In the genomic region with DNA sequence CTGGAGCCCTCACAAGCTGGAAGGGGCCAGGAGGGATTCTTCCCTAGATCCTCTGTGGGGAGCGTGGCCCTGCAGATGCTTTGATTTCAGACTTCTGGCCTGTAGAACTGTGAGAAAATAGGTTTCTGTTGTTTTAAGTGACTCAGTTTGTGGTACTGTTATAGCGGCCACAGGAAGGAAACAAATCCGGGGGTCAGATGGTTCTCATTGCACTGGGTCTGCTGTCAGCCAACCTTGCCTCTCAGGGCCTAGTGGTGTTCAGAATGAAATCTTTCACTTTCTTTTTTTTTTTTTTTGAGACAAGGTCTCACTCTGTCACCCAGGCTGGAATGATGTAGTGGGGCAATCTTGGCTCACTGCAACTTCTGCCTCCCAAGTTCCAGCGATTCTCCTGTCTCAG, we compare ENCODE assay signal across 8 cellular contexts.
DNase-seq lines count a peak whose midpoint lies in the region; ATAC-seq and TF ChIP-seq lines count a peak whose summit lies in the region.
"Not testable (repeated sequence)": the region's sequence is repeated elsewhere in the genome, so short reads cannot be mapped to it uniquely, and the experiment has no call there.

No MANE protein-coding gene starts in this region.

- not testable (repeated sequence) for H3K4me3 ChIP-seq in upper lobe of right lung

- H3K36me3 ChIP-seq in upper lobe of right lung: not testable (repeated sequence)

- not testable (repeated sequence) for TF ChIP-seq CTCF in upper lobe of right lung (IDR thresholded peaks at IDR 0.05)

- not testable (repeated sequence) for H3K27ac ChIP-seq in upper lobe of right lung

- H3K9me3 Mint-ChIP-seq in T-helper 2 cell treated with Interferon-gamma antibody and Interleukin-4, amounts not matched to agents 5 μg/mL and 100 μg/mL, for 36 hours: not testable (repeated sequence)

- not testable (repeated sequence) for H3K27me3 Mint-ChIP-seq in T-helper 2 cell treated with Interferon-gamma antibody and Interleukin-4, amounts not matched to agents 5 μg/mL and 100 μg/mL, for 36 hours (ENCODE audit: low read depth)

- H3K27ac Mint-ChIP-seq in T-helper 2 cell treated with Interferon-gamma antibody and Interleukin-4, amounts not matched to agents 5 μg/mL and 100 μg/mL, for 36 hours: not testable (repeated sequence)

- H3K36me3 Mint-ChIP-seq in T-helper 2 cell treated with Interferon-gamma antibody and Interleukin-4, amounts not matched to agents 5 μg/mL and 100 μg/mL, for 36 hours (ENCODE audit: low read depth): not testable (repeated sequence)

- peak; percentile 38 for DNase-seq in T-helper 2 cell treated with Interferon-gamma antibody and Interleukin-4, amounts not matched to agents 5 μg/mL and 100 μg/mL, for 36 hours (ENCODE audit: low spot score)
- peak; percentile 17 for DNase-seq in activated naive CD4-positive, alpha-beta T cell treated with Interleukin-2 at 50 U/mL for 16 hours
- not testable (repeated sequence) for DNase-seq in left colon, upper lobe of right lung

- peak; percentile 86 for ATAC-seq in GM18870 (IDR thresholded peaks at IDR 0.05; ENCODE audit: unreplicated experiment)
- peak; percentile 81 for ATAC-seq in GM21390 (IDR thresholded peaks at IDR 0.05; ENCODE audit: unreplicated experiment)
- ATAC-seq in HG02763 (IDR thresholded peaks at IDR 0.05; ENCODE audit: unreplicated experiment): peak; percentile 44
- ATAC-seq in HG03175 (IDR thresholded peaks at IDR 0.05; ENCODE audit: unreplicated experiment): peak; percentile 62
- ATAC-seq in left colon: peak; percentile 33
- ATAC-seq in upper lobe of right lung: peak; percentile 49

- H3K9me3 ChIP-seq in upper lobe of right lung: not testable (repeated sequence)

- H3K4me3 Mint-ChIP-seq in T-helper 2 cell treated with Interferon-gamma antibody and Interleukin-4, amounts not matched to agents 5 μg/mL and 100 μg/mL, for 36 hours: not testable (repeated sequence)

- H3K4me1 Mint-ChIP-seq in T-helper 2 cell treated with Interferon-gamma antibody and Interleukin-4, amounts not matched to agents 5 μg/mL and 100 μg/mL, for 36 hours (ENCODE audit: low read depth): not testable (repeated sequence)

- not testable (repeated sequence) for H3K27me3 ChIP-seq in upper lobe of right lung

- not testable (repeated sequence) for H3K4me1 ChIP-seq in upper lobe of right lung

- intact Hi-C loops in left colon (cut with DNase I, micrococcal nuclease); upper lobe of right lung (cut with DNase I): not testable (repeated sequence)

Comparison
In these comparisons a context has a peak if more than half of its experiments do, and no peak if none do; other contexts are left out.
1. ATAC-seq: peak in every context shown above with its lines; median percentile 86 in GM18870; 81 in GM21390; 62 in HG03175; 49 in upper lobe of right lung; 44 in HG02763; 33 in left colon.